29 cellular contexts compared by ENCODE assay signal in genomic region chr14:40983604-40984003, GRCh38.
DNase-seq lines count a peak whose midpoint lies in the region; ATAC-seq and TF ChIP-seq lines count a peak whose summit lies in the region.
"Had no signal": no experiment of that assay in that cellular context is flagged by ENCODE, and none has a peak within 500 bp of the region (broad histone marks: within the 10 kb centered on the region; RNA-seq: fewer than 3 reads in every experiment).

No MANE protein-coding gene starts in this region.

- TF ChIP-seq CTCF in SK-N-SH (IDR thresholded peaks at IDR 0.05) (no peak), choroid plexus epithelial cell (conservative IDR thresholded peaks at IDR 0.05; ENCODE audit: low read depth, low read length) (no peak)

- H3K4me2 ChIP-seq in SK-N-SH: no peak overlapping the region

- H3K79me2 ChIP-seq in SK-N-SH (ENCODE audit: insufficient read depth): no peaks in the 10 kb centered on the region

- H3K27ac ChIP-seq in SK-N-SH (ENCODE audit: low read depth in 2 of 2, low read length in 1 of 2): peak overlapping the region in 1 of 2 experiments; percentile 48; a peak in 1 of 4 replicates
- H3K27ac ChIP-seq: heart right ventricle, ovary, RWPE1, SK-N-MC, skin epidermis, stomach, tibial artery had no signal

- H3K36me3 ChIP-seq in SK-N-SH (replicated peaks in 1 of 2; ENCODE audit: control insufficient read depth in 1 of 2, insufficient read depth in 2 of 2, low read length in 1 of 2): no peaks in the 10 kb centered on the region
- H3K36me3 ChIP-seq: BE2C, heart right ventricle, ovary, stomach, tibial artery had no signal

- H2AFZ ChIP-seq in SK-N-SH (ENCODE audit: low read depth): no peak overlapping the region

- intact Hi-C loops in Right ventricle myocardium superior (cut with DNase I) (no loop called here), left cardiac atrium (cut with DNase I) (no loop called here)

- no peak overlapping the region for H3K4me3 ChIP-seq in SK-N-SH (ENCODE audit: low read depth in 2 of 2, low read length in 1 of 2)
- no peak overlapping the region for H3K4me3 ChIP-seq in choroid plexus epithelial cell (ENCODE audit: low read depth, low read length)
- H3K4me3 ChIP-seq: heart right ventricle, K562, ovary, SK-N-MC, skin epidermis, stomach, tibial artery had no signal

- H3K9me3 ChIP-seq in SK-N-SH: no peaks in the 10 kb centered on the region
- H3K9me3 ChIP-seq: BE2C, ovary, stomach, tibial artery had no signal

- POLR2A ChIA-PET in SK-N-SH (lab: Yijun Ruan, JAX): no interaction called here

- H3F3A ChIP-seq in SK-N-SH (replicated peaks; ENCODE audit: insufficient read depth): no peaks in the 10 kb centered on the region

- no peak overlapping the region for H3K9ac ChIP-seq in SK-N-SH

- CTCF ChIA-PET in SK-N-SH (lab: Yijun Ruan, JAX): no interaction called here

- in situ Hi-C loops in G401 (cut with HindIII; ENCODE audit: low sequenced_read_pairs): no loop called here

- H3K9me2 ChIP-seq in SK-N-SH: no peaks in the 10 kb centered on the region

- no peaks in the 10 kb centered on the region for H3K27me3 ChIP-seq in SK-N-SH (ENCODE audit: insufficient read depth)
- H3K27me3 ChIP-seq: BE2C, heart right ventricle, ovary, stomach, tibial artery had no signal

- no peak for TF ChIP-seq RAD21 in SK-N-SH (IDR thresholded peaks at IDR 0.05; ENCODE audit: low read length)

- 37% methylated on average over 3 of the region's 3 CpGs for WGBS in SK-N-SH (ENCODE audit: low lambda C conversion rate)

- TF ChIP-seq EP300 in SK-N-SH (IDR thresholded peaks at IDR 0.05; ENCODE audit: borderline replicate concordance in 1 of 2, low read depth in 1 of 2, low read length in 1 of 2): no peak

- H4K20me1 ChIP-seq in SK-N-SH (ENCODE audit: insufficient read depth): no peaks in the 10 kb centered on the region

- H3K4me1 ChIP-seq in SK-N-SH (ENCODE audit: control insufficient read depth in 1 of 2, insufficient read depth in 2 of 2, low read depth in 1 of 2, low read length in 1 of 2): no peaks in the 10 kb centered on the region
- H3K4me1 ChIP-seq: BE2C, heart right ventricle had no signal

- DNase-seq in SK-N-SH (no peak), OCI-M1 (lab: John Stamatoyannopoulos, UW) (peak; percentile 14), choroid plexus epithelial cell (ENCODE audit: low read depth) (peak; percentile 13), SHP77 (lab: John Stamatoyannopoulos, UW) (no peak), Right ventricle myocardium superior (no peak), G401 (ENCODE audit: low spot score) (no peak), left cardiac atrium (no peak)
- DNase-seq: activated CD4-positive, alpha-beta T cell treated with anti-CD3 and anti-CD28 coated beads, Interleukin-2, amount 10 ng/mL, durations not matched to agents 7 days and 5 days; activated gamma-delta T cell treated with Interleukin-2 at 50 U/mL for 16 hours; activated naive CD8-positive, alpha-beta T cell treated with anti-CD3 and anti-CD28 coated beads, Interleukin-2, amount 50 U/mL, for 24 hours; activated T-cell treated with anti-CD3 and anti-CD28 coated beads, Interleukin-2, amount 50 U/mL, for 24 hours; BE2C; CD8-positive, alpha-beta memory T cell; GDM1; H7; heart right ventricle; MM.1S; NCI-H1417 treated with DMSO at 0.1 percent for 48 hours; NCI-H526; ovary; retina; stimulated activated CD8-positive, alpha-beta memory T cell treated with anti-CD3 and anti-CD28 coated beads, Interleukin-4, amount 100 ng/mL, for 48 hours; stomach; tibial artery had no signal

- ATAC-seq in SK-N-SH treated with all-trans-retinoic acid at 6 μM for 48 hours (peak; percentile 56), Right ventricle myocardium superior (ENCODE audit: poor library complexity) (no peak), left cardiac atrium (no peak)
- ATAC-seq: activated naive CD8-positive, alpha-beta T cell treated with anti-CD3 and anti-CD28 coated beads, Interleukin-2, amount 50 U/mL, for 24 hours; heart right ventricle; K562 had no signal

TF ChIP-seq in SK-N-SH treated with all-trans-retinoic acid at 6 μM for 48 hours, 23 proteins besides CTCF, POLR2A, EP300 and RAD21 (continues in another document):
- TF ChIP-seq POU6F1 (CRISPR knock-in tag; IDR thresholded peaks at IDR 0.05; ENCODE audit: borderline replicate concordance, low read depth): no peak
- TF ChIP-seq ZC3H10 (CRISPR knock-in tag; IDR thresholded peaks at IDR 0.05): no peak
- no peak for TF ChIP-seq ZFP3 (CRISPR knock-in tag; IDR thresholded peaks at IDR 0.05)
- no peak for TF ChIP-seq ZNF565 (CRISPR knock-in tag; conservative IDR thresholded peaks at IDR 0.05; ENCODE audit: low read depth)
- TF ChIP-seq BACH2 (CRISPR knock-in tag; IDR thresholded peaks at IDR 0.05; ENCODE audit: borderline replicate concordance): no peak
- TF ChIP-seq ISL1 (CRISPR knock-in tag; IDR thresholded peaks at IDR 0.05): no peak
- TF ChIP-seq RARB (CRISPR knock-in tag; IDR thresholded peaks at IDR 0.05): no peak
- no peak for TF ChIP-seq ZNF70 (CRISPR knock-in tag; IDR thresholded peaks at IDR 0.05)
- TF ChIP-seq CREB5 (CRISPR knock-in tag; IDR thresholded peaks at IDR 0.05; ENCODE audit: low read depth): no peak
- TF ChIP-seq PPARA (CRISPR knock-in tag; IDR thresholded peaks at IDR 0.05; ENCODE audit: borderline replicate concordance): no peak

TF ChIP-seq in SK-N-SH, 30 proteins besides CTCF, POLR2A, EP300 and RAD21:
- TF ChIP-seq RXRA (IDR thresholded peaks at IDR 0.05; ENCODE audit: borderline replicate concordance, low read depth): no peak
- no peak for TF ChIP-seq PBX3 (IDR thresholded peaks at IDR 0.05)
- TF ChIP-seq, protein P1, sequence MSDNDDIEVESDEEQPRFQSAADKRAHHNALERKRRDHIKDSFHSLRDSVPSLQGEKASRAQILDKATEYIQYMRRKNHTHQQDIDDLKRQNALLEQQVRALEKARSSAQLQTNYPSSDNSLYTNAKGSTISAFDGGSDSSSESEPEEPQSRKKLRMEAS (IDR thresholded peaks at IDR 0.05; ENCODE audit: low read depth): no peak
- no peak for TF ChIP-seq CHD2 (IDR thresholded peaks at IDR 0.05; ENCODE audit: low read length, partially characterized antibody)
- TF ChIP-seq POLR2AphosphoS5 (IDR thresholded peaks at IDR 0.05; ENCODE audit: low read depth, low read length): no peak
- no peak for TF ChIP-seq ELF1 (IDR thresholded peaks at IDR 0.05)
- no peak for TF ChIP-seq SIN3A (IDR thresholded peaks at IDR 0.05; ENCODE audit: borderline replicate concordance, low read depth, low read length)
- TF ChIP-seq, protein P2, sequence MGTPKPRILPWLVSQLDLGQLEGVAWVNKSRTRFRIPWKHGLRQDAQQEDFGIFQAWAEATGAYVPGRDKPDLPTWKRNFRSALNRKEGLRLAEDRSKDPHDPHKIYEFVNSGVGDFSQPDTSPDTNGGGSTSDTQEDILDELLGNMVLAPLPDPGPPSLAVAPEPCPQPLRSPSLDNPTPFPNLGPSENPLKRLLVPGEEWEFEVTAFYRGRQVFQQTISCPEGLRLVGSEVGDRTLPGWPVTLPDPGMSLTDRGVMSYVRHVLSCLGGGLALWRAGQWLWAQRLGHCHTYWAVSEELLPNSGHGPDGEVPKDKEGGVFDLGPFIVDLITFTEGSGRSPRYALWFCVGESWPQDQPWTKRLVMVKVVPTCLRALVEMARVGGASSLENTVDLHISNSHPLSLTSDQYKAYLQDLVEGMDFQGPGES (IDR thresholded peaks at IDR 0.05; ENCODE audit: low read depth, low read length): no peak
- no peak for TF ChIP-seq GABPA (IDR thresholded peaks at IDR 0.05; ENCODE audit: low read depth)
- no peak for TF ChIP-seq FOSL2 (IDR thresholded peaks at IDR 0.05; ENCODE audit: borderline replicate concordance, low read depth)
- TF ChIP-seq RCOR1 (IDR thresholded peaks at IDR 0.05; ENCODE audit: low read length): no peak
- TF ChIP-seq GATA2 (CRISPR knock-in tag; IDR thresholded peaks at IDR 0.05): no peak
- no peak for TF ChIP-seq YY1 (IDR thresholded peaks at IDR 0.05; ENCODE audit: low read depth)
- no peak for TF ChIP-seq REST (IDR thresholded peaks at IDR 0.05; ENCODE audit: low read depth, low read length)

Comparison
In these comparisons a context has a peak if more than half of its experiments do, and no peak if none do; other contexts are left out.
1. DNase-seq: peak in OCI-M1 (single experiment) and choroid plexus epithelial cell (single experiment); none in SK-N-SH (single experiment), SHP77 (0 of 2), Right ventricle myocardium superior (single experiment), G401 (single experiment) and left cardiac atrium (single experiment).